ENCODE assay signal across 21 cellular contexts in the genomic region with DNA sequence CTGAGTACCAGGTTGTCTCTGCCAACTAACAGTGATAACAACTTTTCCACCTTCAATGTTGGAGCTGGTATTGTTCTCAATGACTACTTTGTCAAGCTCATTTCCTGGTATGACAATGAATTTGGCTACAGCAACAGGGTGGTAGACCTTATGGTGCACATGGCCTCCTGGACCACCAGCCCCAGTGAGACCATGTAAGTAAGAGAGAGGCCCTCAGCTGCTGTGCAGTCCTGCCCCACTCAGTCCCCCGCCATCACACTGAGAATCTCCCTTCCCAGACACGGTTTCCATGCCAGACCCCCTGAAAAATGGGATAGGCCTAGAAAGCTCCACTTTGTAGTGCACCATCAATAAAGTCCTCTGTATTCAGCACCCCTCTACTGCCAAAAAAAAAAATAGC.
"Had no signal": no experiment of that assay in that cellular context is flagged by ENCODE, and none has a peak within 500 bp of the region (broad histone marks: within the 10 kb centered on the region; RNA-seq: fewer than 3 reads in every experiment).

No MANE protein-coding gene starts in this region.

- H3K36me3 Mint-ChIP-seq: natural killer cell treated with Interleukin-12 subunit alpha and Interleukin-12 subunit beta and Interleukin-15 and Interleukin-18, amount 100 ng/mL, for 72 hours had no signal

- DNase-seq: cortex of kidney; effector memory CD8-positive, alpha-beta T cell; foreskin fibroblast; gastrocnemius medialis; head of caudate nucleus; psoas muscle; right cardiac atrium; spleen; stimulated activated CD4-positive, alpha-beta T cell treated with anti-CD3 and anti-CD28 coated beads, Interleukin-4, amount 100 ng/mL, for 4 hours; stimulated activated naive CD8-positive, alpha-beta T cell treated with anti-CD3 and anti-CD28 coated beads, Interleukin-15, Interleukin-2, amounts not matched to agents 100 U/mL and 50 U/mL, for 24 hours; substantia nigra; testis; upper lobe of left lung had no signal

- H3K9me3 ChIP-seq: gastrocnemius medialis, psoas muscle, spleen, testis, tibial nerve, upper lobe of left lung had no signal

- ATAC-seq: effector memory CD8-positive, alpha-beta T cell; gastrocnemius medialis; left lobe of liver; natural killer cell treated with Interleukin-12 subunit alpha and Interleukin-12 subunit beta and Interleukin-15 and Interleukin-18, amount 100 ng/mL, for 72 hours; right cardiac atrium; stimulated activated memory B cell treated with anti-CD40 and anti-IgM and Interleukin-4, amounts not matched to agents 10 μg/mL and 1 μg/mL and 100 μg/mL, for 72 hours; stimulated activated naive CD8-positive, alpha-beta T cell treated with anti-CD3 and anti-CD28 coated beads, Interleukin-15, Interleukin-2, amounts not matched to agents 100 U/mL and 50 U/mL, for 24 hours had no signal

- H3K27ac Mint-ChIP-seq: effector memory CD8-positive, alpha-beta T cell; memory B cell; natural killer cell treated with Interleukin-12 subunit alpha and Interleukin-12 subunit beta and Interleukin-15 and Interleukin-18, amount 100 ng/mL, for 72 hours; stimulated activated memory B cell treated with anti-CD40 and anti-IgM and Interleukin-4, amounts not matched to agents 10 μg/mL and 1 μg/mL and 100 μg/mL, for 72 hours had no signal

- H3K4me3 Mint-ChIP-seq: effector memory CD8-positive, alpha-beta T cell; memory B cell; natural killer cell treated with Interleukin-12 subunit alpha and Interleukin-12 subunit beta and Interleukin-15 and Interleukin-18, amount 100 ng/mL, for 72 hours; neural crest cell; stimulated activated memory B cell treated with anti-CD40 and anti-IgM and Interleukin-4, amounts not matched to agents 10 μg/mL and 1 μg/mL and 100 μg/mL, for 72 hours had no signal

- H3K27ac ChIP-seq: gastrocnemius medialis, psoas muscle, skin epidermis, spleen, testis, tibial nerve, upper lobe of left lung had no signal

- H3K9me3 Mint-ChIP-seq: effector memory CD8-positive, alpha-beta T cell; memory B cell; natural killer cell treated with Interleukin-12 subunit alpha and Interleukin-12 subunit beta and Interleukin-15 and Interleukin-18, amount 100 ng/mL, for 72 hours; neural crest cell; stimulated activated memory B cell treated with anti-CD40 and anti-IgM and Interleukin-4, amounts not matched to agents 10 μg/mL and 1 μg/mL and 100 μg/mL, for 72 hours had no signal

- H3K4me3 ChIP-seq: gastrocnemius medialis, lung, psoas muscle, skin epidermis, spleen, testis, tibial nerve, upper lobe of left lung had no signal

- H3K27me3 Mint-ChIP-seq: effector memory CD8-positive, alpha-beta T cell; memory B cell; natural killer cell treated with Interleukin-12 subunit alpha and Interleukin-12 subunit beta and Interleukin-15 and Interleukin-18, amount 100 ng/mL, for 72 hours; stimulated activated memory B cell treated with anti-CD40 and anti-IgM and Interleukin-4, amounts not matched to agents 10 μg/mL and 1 μg/mL and 100 μg/mL, for 72 hours had no signal

- H3K36me3 ChIP-seq: gastrocnemius medialis, upper lobe of left lung had no signal

- H3K4me1 Mint-ChIP-seq: neural crest cell had no signal

- H3K27me3 ChIP-seq: gastrocnemius medialis, spleen, testis, tibial nerve, upper lobe of left lung had no signal
